In the genomic region with DNA sequence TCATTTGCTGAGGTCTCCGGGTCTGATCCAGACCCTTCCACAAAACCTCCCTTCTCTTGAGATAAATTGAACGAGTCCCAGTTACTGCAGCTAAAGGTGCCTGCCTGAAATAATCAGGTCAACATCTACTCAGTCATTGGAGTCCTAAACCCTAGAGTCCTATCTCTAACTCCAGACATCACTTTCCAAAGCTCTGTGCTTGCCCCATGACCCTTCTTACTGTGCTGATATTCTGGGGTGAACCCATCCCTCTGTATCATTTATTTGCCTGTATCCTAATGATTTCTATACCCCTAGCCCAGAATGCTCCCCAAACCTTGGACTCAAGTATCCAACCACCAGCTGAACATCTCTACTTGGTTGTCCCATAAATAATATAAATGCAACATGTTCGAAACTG, we compare ENCODE assay signal across 8 cellular contexts.
"Had no signal": no experiment of that assay in that cellular context is flagged by ENCODE, and none has a peak within 500 bp of the region (broad histone marks: within the 10 kb centered on the region; RNA-seq: fewer than 3 reads in every experiment).

No MANE protein-coding gene starts in this region.

- FAIRE-seq: HTR-8/SVneo had no signal

- H3K27ac ChIP-seq: GM23248, KMS-11 had no signal

- H3K9ac ChIP-seq: GM23248, KMS-11 had no signal

- H3K4me3 ChIP-seq: GM23248 had no signal

- H2AFZ ChIP-seq: GM23248 had no signal

- H3K4me2 ChIP-seq: KMS-11 had no signal

- DNase-seq: GM23248, GOT3, H7, HCEC 1CT, IMR-90, KBM-7 had no signal
